Comparison of ENCODE assay signal across 25 cellular contexts in genomic region chr12:104502662-104503061, GRCh38. TPM values are rescaled to one million over a fixed set of nuclear protein-coding genes. Genes with fewer than 3 reads are reported as not detected.
DNase-seq lines count a peak whose midpoint lies in the region; ATAC-seq, FAIRE-seq and TF ChIP-seq lines count a peak whose summit lies in the region.
"Had no signal": no experiment of that assay in that cellular context is flagged by ENCODE, and none has a peak within 500 bp of the region (broad histone marks: within the 10 kb centered on the region; RNA-seq: fewer than 3 reads in every experiment).

No MANE protein-coding gene starts in this region.

- H3K4me3 ChIP-seq in IMR-90 (ENCODE audit: insufficient read depth, low read depth, low read length) = no peak overlapping the region
- H3K4me3 ChIP-seq in H1 (ENCODE audit: extremely low read depth in 1 of 4, insufficient read depth in 2 of 4, low read depth in 3 of 4, low read length in 4 of 4) = no peak overlapping the region
- H3K4me3 ChIP-seq in MM.1S (ENCODE audit: low read length) = no peak overlapping the region
- no peak overlapping the region for H3K4me3 ChIP-seq in lower leg skin (ENCODE audit: low read depth, poor library complexity, severe bottlenecking)
- H3K4me3 ChIP-seq: neural progenitor cell, smooth muscle cell, transverse colon had no signal

- POLR2A ChIA-PET in activated naive CD8-positive, alpha-beta T cell treated with anti-CD3 and anti-CD28 coated beads, Interleukin-2, amount 10 ng/mL, durations not matched to agents 7 days and 5 days (lab: Charles Lee) = interaction anchor here (0.7 to 1.6 kb wide), 3 partner anchors 29 to 44 kb away, joined by 3 to 4 read pairs (median 3); no protein-coding TSS in a partner anchor
- POLR2A ChIA-PET in IMR-90 (lab: Charles Lee; ENCODE audit: unreplicated experiment) (no interaction called here), H1 (lab: Charles Lee; ENCODE audit: partially characterized antibody) (no interaction called here)

- H4K91ac ChIP-seq in IMR-90 (ENCODE audit: insufficient read depth, low read depth, low read length) (no peak overlapping the region), H1 (replicated peaks; ENCODE audit: insufficient read length, low read length) (no peak overlapping the region)

- H3K27me3 ChIP-seq in IMR-90 (ENCODE audit: control insufficient read depth, insufficient read depth, low read length) = peaks cover 29% of the 10 kb centered on the region
- no peaks in the 10 kb centered on the region for H3K27me3 ChIP-seq in H1 (replicated peaks in 1 of 4; ENCODE audit: control insufficient read depth in 3 of 4, extremely low read depth in 1 of 4, insufficient read depth in 3 of 4, low read length in 3 of 4)
- H3K27me3 ChIP-seq in MM.1S (replicated peaks; ENCODE audit: insufficient read depth, low read length) = no peaks in the 10 kb centered on the region
- H3K27me3 ChIP-seq: neural progenitor cell, transverse colon had no signal

- H3K27ac ChIP-seq in IMR-90 (ENCODE audit: insufficient read depth, low read length) (no peak overlapping the region), H1 (ENCODE audit: low read depth, low read length) (no peak overlapping the region), MM.1S (ENCODE audit: low read length) (no peak overlapping the region)
- H3K27ac ChIP-seq: C4-2B, neural progenitor cell, parathyroid adenoma, transverse colon had no signal

- BruUV-seq in IMR-90 (replicated peaks; lab: Mats Ljungman, UMichigan) = no TSS peak

- H2BK15ac ChIP-seq in IMR-90 (ENCODE audit: low read depth, low read length) (no peak overlapping the region), H1 (ENCODE audit: low read length) (no peak overlapping the region)

- H3K18ac ChIP-seq in IMR-90 (ENCODE audit: low read depth, low read length) (no peak overlapping the region), H1 (ENCODE audit: extremely low read depth, low read length) (no peak overlapping the region)

- no peak overlapping the region for H4K8ac ChIP-seq in IMR-90 (ENCODE audit: low read depth in 2 of 2, low read length in 2 of 2)
- H4K8ac ChIP-seq in H1 (ENCODE audit: extremely low read depth, insufficient read depth, low read length) = no peak overlapping the region

- peak overlapping the region; percentile 50 for H3K4me3 Mint-ChIP-seq in activated naive CD8-positive, alpha-beta T cell treated with anti-CD3 and anti-CD28 coated beads, Interleukin-2, amount 10 ng/mL, durations not matched to agents 7 days and 5 days
- H3K4me3 Mint-ChIP-seq in activated naive CD8-positive, alpha-beta T cell treated with anti-CD3 and anti-CD28 coated beads for 36 hours = no peak overlapping the region
- no peak overlapping the region for H3K4me3 Mint-ChIP-seq in stimulated activated naive CD8-positive, alpha-beta T cell treated with anti-CD3 and anti-CD28 coated beads, Interleukin-15, amount 100 ng/mL, for 72 hours
- H3K4me3 Mint-ChIP-seq: neural progenitor cell, T-cell had no signal

- FAIRE-seq in H1 (lab: Jason Lieb, UNC) = no peak

- H2AK5ac ChIP-seq in IMR-90 (ENCODE audit: low read depth, low read length) = no peak overlapping the region
- no peak overlapping the region for H2AK5ac ChIP-seq in H1 (ENCODE audit: low read depth, low read length)

- H2BK20ac ChIP-seq in IMR-90 (ENCODE audit: low read depth, low read length) (no peak overlapping the region), H1 (ENCODE audit: low read length) (no peak overlapping the region)

- no peaks in the 10 kb centered on the region; the same call in 1 of the 2 replicates for H3K9me1 ChIP-seq in IMR-90 (ENCODE audit: insufficient read depth, low read length)

- H3K27ac Mint-ChIP-seq in activated naive CD8-positive, alpha-beta T cell treated with anti-CD3 and anti-CD28 coated beads, Interleukin-2, amount 10 ng/mL, durations not matched to agents 7 days and 5 days = no peak overlapping the region
- no peak overlapping the region for H3K27ac Mint-ChIP-seq in activated naive CD8-positive, alpha-beta T cell treated with anti-CD3 and anti-CD28 coated beads for 36 hours
- H3K27ac Mint-ChIP-seq in stimulated activated naive CD8-positive, alpha-beta T cell treated with anti-CD3 and anti-CD28 coated beads, Interleukin-15, amount 100 ng/mL, for 72 hours = peak overlapping the region; percentile 3 to 90
- H3K27ac Mint-ChIP-seq: neural progenitor cell, T-cell had no signal

- H3K4me1 Mint-ChIP-seq in activated naive CD8-positive, alpha-beta T cell treated with anti-CD3 and anti-CD28 coated beads, Interleukin-2, amount 10 ng/mL, durations not matched to agents 7 days and 5 days = peaks cover 63% of the 10 kb centered on the region
- peaks cover 60% of the 10 kb centered on the region for H3K4me1 Mint-ChIP-seq in activated naive CD8-positive, alpha-beta T cell treated with anti-CD3 and anti-CD28 coated beads for 36 hours
- peaks cover 87% of the 10 kb centered on the region for H3K4me1 Mint-ChIP-seq in stimulated activated naive CD8-positive, alpha-beta T cell treated with anti-CD3 and anti-CD28 coated beads, Interleukin-15, amount 100 ng/mL, for 72 hours

- no peak overlapping the region for H4K5ac ChIP-seq in IMR-90 (ENCODE audit: low read depth, low read length)
- no peak overlapping the region for H4K5ac ChIP-seq in H1 (ENCODE audit: insufficient read length, low read depth, low read length)

- no peak overlapping the region for H3K56ac ChIP-seq in IMR-90 (ENCODE audit: extremely low read depth, insufficient read depth, low read length)
- H3K56ac ChIP-seq in H1 (replicated peaks; ENCODE audit: insufficient read length, low read depth, low read length) = no peak overlapping the region

- no peak overlapping the region for H3K9ac ChIP-seq in IMR-90 (ENCODE audit: low read depth, low read length)
- H3K9ac ChIP-seq in H1 (replicated peaks in 1 of 4; ENCODE audit: extremely low read depth in 1 of 4, low read depth in 3 of 4, low read length in 3 of 4) = no peak overlapping the region
- no peak overlapping the region for H3K9ac ChIP-seq in MM.1S (ENCODE audit: low read length)
- H3K9ac ChIP-seq: neural progenitor cell, parathyroid adenoma had no signal

- H4K20me1 ChIP-seq in IMR-90 (ENCODE audit: insufficient read depth, low read length) (no peaks in the 10 kb centered on the region), H1 (replicated peaks in 1 of 2; ENCODE audit: control insufficient read depth in 1 of 2, insufficient read depth in 2 of 2, low read length in 2 of 2) (peaks cover 1 to 9% of the 10 kb centered on the region in 2 experiments), MM.1S (ENCODE audit: insufficient read depth, low read length) (no peaks in the 10 kb centered on the region)

- H2BK12ac ChIP-seq in H1 (ENCODE audit: low read depth, low read length) = no peak overlapping the region

- H3K27me3 Mint-ChIP-seq in activated naive CD8-positive, alpha-beta T cell treated with anti-CD3 and anti-CD28 coated beads, Interleukin-2, amount 10 ng/mL, durations not matched to agents 7 days and 5 days = no peaks in the 10 kb centered on the region
- peaks cover 4% of the 10 kb centered on the region for H3K27me3 Mint-ChIP-seq in activated naive CD8-positive, alpha-beta T cell treated with anti-CD3 and anti-CD28 coated beads for 36 hours
- no peaks in the 10 kb centered on the region for H3K27me3 Mint-ChIP-seq in stimulated activated naive CD8-positive, alpha-beta T cell treated with anti-CD3 and anti-CD28 coated beads, Interleukin-15, amount 100 ng/mL, for 72 hours
- H3K27me3 Mint-ChIP-seq: T-cell had no signal

- H3F3A ChIP-seq in MM.1S (ENCODE audit: insufficient read depth, low read length) = no peaks in the 10 kb centered on the region

- no peak overlapping the region for H3K23ac ChIP-seq in IMR-90 (ENCODE audit: low read depth, low read length)
- H3K23ac ChIP-seq in H1 (ENCODE audit: insufficient read length) = no peak overlapping the region

- no peak overlapping the region for H3K4me2 ChIP-seq in IMR-90 (ENCODE audit: low read depth, low read length)
- H3K4me2 ChIP-seq in H1 (ENCODE audit: insufficient read depth in 1 of 2, low read depth in 2 of 2, low read length in 2 of 2) = no peak overlapping the region
- no peak overlapping the region for H3K4me2 ChIP-seq in MM.1S (ENCODE audit: low read depth, low read length)
- H3K4me2 ChIP-seq: neural progenitor cell, smooth muscle cell had no signal

- in situ Hi-C loops in IMR-90 (cut with MboI; ENCODE audit: low sequenced_read_pairs) = no loop called here

- H3K9me3 ChIP-seq in IMR-90 (ENCODE audit: control insufficient read depth, insufficient read depth, low read length) (peaks cover 2% of the 10 kb centered on the region; the same call in 1 of the 2 replicates), H1 (ENCODE audit: insufficient read depth in 2 of 2, low read depth in 1 of 2, low read length in 1 of 2) (no peaks in the 10 kb centered on the region), MM.1S (replicated peaks; ENCODE audit: insufficient read depth, low read length) (no peaks in the 10 kb centered on the region)
- H3K9me3 ChIP-seq: transverse colon had no signal

- CTCF ChIA-PET in IMR-90 (lab: Yijun Ruan, JAX) = no interaction called here
- CTCF ChIA-PET in H1 (lab: Charles Lee; ENCODE audit: partially characterized antibody) = interaction anchor here (0.9 to 1.5 kb wide), 2 partner anchors 25 to 69 kb away, joined by 3 to 4 read pairs; no protein-coding TSS in a partner anchor

- no peaks in the 10 kb centered on the region for H3K36me3 ChIP-seq in IMR-90 (ENCODE audit: control insufficient read depth, insufficient read depth, low read length)
- no peaks in the 10 kb centered on the region for H3K36me3 ChIP-seq in H1 (ENCODE audit: control insufficient read depth in 2 of 4, insufficient read depth in 4 of 4, low read length in 3 of 4)
- H3K36me3 ChIP-seq in MM.1S (replicated peaks; ENCODE audit: insufficient read depth, low read length) = no peaks in the 10 kb centered on the region
- H3K36me3 ChIP-seq: neural progenitor cell, transverse colon had no signal

- WGBS in IMR-90 (ENCODE audit: extremely low coverage in 2 of 2, insufficient read length in 1 of 2), 2 experiments = 72% methylated on average over 2 of the region's 5 CpGs; no CpG with 5 or more reads in 1 of the 2 experiments
- 70% methylated on average over 5 of the region's 5 CpGs; no CpG with 5 or more reads in 1 of the 2 experiments for WGBS in H1 (ENCODE audit: extremely low coverage in 1 of 2, insufficient coverage in 1 of 2, insufficient read length in 1 of 2, insufficient replicate concordance in 2 of 2, low coverage in 1 of 2, low lambda C conversion rate in 2 of 2, missing lambda C conversion rate in 1 of 2), 2 experiments
- 81 to 89% methylated on average over 5 of the region's 5 CpGs for WGBS in lower leg skin, 2 donors

- no peak overlapping the region for H2AK9ac ChIP-seq in IMR-90 (replicated peaks; ENCODE audit: low read depth, low read length, poor library complexity)

- dilution Hi-C loops in IMR-90 (cut with HindIII; ENCODE audit: low sequenced_read_pairs, unreplicated experiment) = no loop called here

- H2AFZ ChIP-seq in IMR-90 (replicated peaks; ENCODE audit: low read length, poor library complexity) (no peak overlapping the region), H1 (ENCODE audit: low read length) (no peak overlapping the region), MM.1S (ENCODE audit: low read length) (no peak overlapping the region)
- H2AFZ ChIP-seq: neural progenitor cell, parathyroid adenoma had no signal

- TF ChIP-seq POLR2A in IMR-90 (IDR thresholded peaks at IDR 0.05; ENCODE audit: low read depth, low read length) (no peak), H1 (IDR thresholded peaks at IDR 0.05; ENCODE audit: control extremely low read depth in 1 of 2, low read depth in 2 of 2, low read length in 2 of 2) (no peak), lower leg skin (IDR thresholded peaks at IDR 0.05) (no peak)

- H2BK5ac ChIP-seq in IMR-90 (ENCODE audit: low read depth, low read length, poor library complexity, severe bottlenecking) = no peak overlapping the region
- H2BK5ac ChIP-seq in H1 (ENCODE audit: low read depth, low read length) = no peak overlapping the region

- intact Hi-C loops in IMR-90 (cut with micrococcal nuclease) (no loop called here), lower leg skin (cut with DNase I; ENCODE audit: low total_unique reads) (no loop called here)

- TF ChIP-seq EP300 in H1 (IDR thresholded peaks at IDR 0.05; ENCODE audit: borderline replicate concordance in 1 of 2, low read depth in 2 of 2, low read length in 2 of 2) = no peak

- no peaks in the 10 kb centered on the region for H3K23me2 ChIP-seq in H1 (ENCODE audit: low read depth, low read length)

- TF ChIP-seq RAD21 in IMR-90 (IDR thresholded peaks at IDR 0.05; ENCODE audit: low read length) (no peak), H1 (IDR thresholded peaks at IDR 0.05 in 1 of 2, conservative IDR thresholded peaks at IDR 0.05 in 1 of 2; ENCODE audit: low read depth in 2 of 2, low read length in 2 of 2) (no peak)

- H3K14ac ChIP-seq in IMR-90 (replicated peaks; ENCODE audit: low read depth, low read length) (no peak overlapping the region), H1 (ENCODE audit: insufficient read length) (no peak overlapping the region)

- peaks cover 37% of the 10 kb centered on the region for H3K36me3 Mint-ChIP-seq in activated naive CD8-positive, alpha-beta T cell treated with anti-CD3 and anti-CD28 coated beads, Interleukin-2, amount 10 ng/mL, durations not matched to agents 7 days and 5 days
- peaks cover 3% of the 10 kb centered on the region for H3K36me3 Mint-ChIP-seq in activated naive CD8-positive, alpha-beta T cell treated with anti-CD3 and anti-CD28 coated beads for 36 hours

- TF ChIP-seq CTCF in IMR-90 (conservative IDR thresholded peaks at IDR 0.05; ENCODE audit: low read depth, low read length) (no peak), H1 (IDR thresholded peaks at IDR 0.05; ENCODE audit: control extremely low read depth in 1 of 3, insufficient read depth in 1 of 3, low read depth in 1 of 3, low read length in 3 of 3) (no peak), MM.1S (IDR thresholded peaks at IDR 0.05; ENCODE audit: low read length) (no peak), lower leg skin (IDR thresholded peaks at IDR 0.05) (no peak)

- H2BK120ac ChIP-seq in IMR-90 (ENCODE audit: low read depth, low read length) (no peak overlapping the region), H1 (replicated peaks; ENCODE audit: low read depth, low read length) (no peak overlapping the region)

- H3K79me1 ChIP-seq in IMR-90 (ENCODE audit: low read depth in 1 of 2, low read length in 2 of 2) (no peaks in the 10 kb centered on the region), H1 (ENCODE audit: low read depth, low read length) (no peaks in the 10 kb centered on the region)

- no peaks in the 10 kb centered on the region for H3K9me2 ChIP-seq in MM.1S (replicated peaks; ENCODE audit: insufficient read depth, low read length)

- DNase-seq in activated naive CD8-positive, alpha-beta T cell treated with anti-CD3 and anti-CD28 coated beads, Interleukin-2, amount 10 ng/mL, durations not matched to agents 7 days and 5 days = no peak
- DNase-seq in activated naive CD8-positive, alpha-beta T cell treated with anti-CD3 and anti-CD28 coated beads for 36 hours = no peak
- DNase-seq in IMR-90 = no peak
- DNase-seq in H1 (ENCODE audit: low read depth in 1 of 2, low spot score in 2 of 2) = no peak
- DNase-seq in stimulated activated naive CD8-positive, alpha-beta T cell treated with anti-CD3 and anti-CD28 coated beads, Interleukin-15, amount 100 ng/mL, for 72 hours = no peak
- DNase-seq in MM.1S = no peak
- DNase-seq in lower leg skin (ENCODE audit: low spot score in 2 of 2) = no peak
- DNase-seq: activated gamma-delta T cell; activated T-cell treated with anti-CD3 and anti-CD28 coated beads, Interleukin-2, amount 50 U/mL, for 1 hour; HCEC 1CT; hypothalamus; left cardiac atrium; mammary epithelial cell; NCI-H1048; NCI-H2107; NCI-H345; NCI-H774; stimulated activated CD4-positive, alpha-beta T cell treated with anti-CD3 and anti-CD28 coated beads, Interleukin-1b, Interleukin-23, amount 100 ng/mL, for 48 hours; T-cell; transverse colon had no signal

- peaks cover 1% of the 10 kb centered on the region for H3K9me3 Mint-ChIP-seq in activated naive CD8-positive, alpha-beta T cell treated with anti-CD3 and anti-CD28 coated beads, Interleukin-2, amount 10 ng/mL, durations not matched to agents 7 days and 5 days
- H3K9me3 Mint-ChIP-seq in activated naive CD8-positive, alpha-beta T cell treated with anti-CD3 and anti-CD28 coated beads for 36 hours = no peaks in the 10 kb centered on the region
- H3K9me3 Mint-ChIP-seq in stimulated activated naive CD8-positive, alpha-beta T cell treated with anti-CD3 and anti-CD28 coated beads, Interleukin-15, amount 100 ng/mL, for 72 hours = peaks cover 0 to 2% of the 10 kb centered on the region in 2 donors
- H3K9me3 Mint-ChIP-seq: neural progenitor cell, T-cell had no signal

- H3K79me2 ChIP-seq in H1 (ENCODE audit: control insufficient read depth in 1 of 2, insufficient read depth in 2 of 2, low read length in 2 of 2) = no peaks in the 10 kb centered on the region
- H3K79me2 ChIP-seq in MM.1S (ENCODE audit: low read length) = peaks cover 57% of the 10 kb centered on the region
- H3K79me2 ChIP-seq: parathyroid adenoma had no signal

- no peaks in the 10 kb centered on the region for H3K4me1 ChIP-seq in IMR-90 (ENCODE audit: control insufficient read depth, insufficient read depth, low read length)
- H3K4me1 ChIP-seq in H1 (replicated peaks in 1 of 4; ENCODE audit: control insufficient read depth in 3 of 4, insufficient read depth in 4 of 4, low read length in 3 of 4) = peaks cover 7 to 21% (median 13%) of the 10 kb centered on the region in 4 experiments; a peak in 6 of 7 replicates
- H3K4me1 ChIP-seq in MM.1S (ENCODE audit: low read length) = no peaks in the 10 kb centered on the region
- H3K4me1 ChIP-seq: parathyroid adenoma had no signal

- ATAC-seq in activated naive CD8-positive, alpha-beta T cell treated with anti-CD3 and anti-CD28 coated beads, Interleukin-2, amount 10 ng/mL, durations not matched to agents 7 days and 5 days (ENCODE audit: low read depth) = no peak
- no peak for ATAC-seq in IMR-90 (ENCODE audit: low read depth)
- ATAC-seq in stimulated activated naive CD8-positive, alpha-beta T cell treated with anti-CD3 and anti-CD28 coated beads, Interleukin-15, amount 100 ng/mL, for 72 hours = no peak
- ATAC-seq: activated CD4-positive, CD25-positive, alpha-beta regulatory T cell treated with anti-CD3 and anti-CD28 coated beads, Interleukin-2, amount 50 U/mL, for 24 hours; left cardiac atrium; T-cell had no signal

- H3K4ac ChIP-seq in IMR-90 (ENCODE audit: low read depth, low read length) (no peak overlapping the region), H1 (replicated peaks; ENCODE audit: insufficient read length, low read depth, low read length) (no peak overlapping the region)

RNA-seq across cellular contexts. Expression of gene CHST11, which starts 45.9 kb away (rescaled TPM):
- total RNA-seq in activated naive CD8-positive, alpha-beta T cell treated with anti-CD3 and anti-CD28 coated beads, Interleukin-2, amount 10 ng/mL, durations not matched to agents 7 days and 5 days = 10 to 100 TPM; 64.9 to 72.9 TPM
- 10 to 100 TPM; 19.1 to 21.9 TPM for total RNA-seq in activated naive CD8-positive, alpha-beta T cell treated with anti-CD3 and anti-CD28 coated beads for 36 hours
- total RNA-seq in IMR-90 (2012; rRNA removed) = 1.4 TPM in 2 replicates
- 2.7 and 4.3 TPM in 2 replicates for polyA plus RNA-seq in IMR-90 (2012; rRNA removed)
- 2.5 and 2.8 TPM in 2 replicates for polyA plus RNA-seq in IMR-90 (2012; cell fraction: cytosol; rRNA removed)
- polyA plus RNA-seq in IMR-90 (2012; cell fraction: nucleus; rRNA removed; ENCODE audit: low replicate concordance) = 0.69 and 1.6 TPM in 2 replicates
- total RNA-seq in H1 (2021; fragmentation: NEBNext Ultra II Directional; extraction: Animal tissue kit (Norgen Biotek cat#: 25700)) = 14.4 and 15.5 TPM in 2 replicates
- 20.8 and 22.7 TPM in 2 replicates for polyA plus RNA-seq in H1 (2011; rRNA removed)
- polyA plus RNA-seq in H1 (2011; cell fraction: cytosol; rRNA removed) = 22.9 TPM
- polyA plus RNA-seq in H1 (2011; cell fraction: nucleus; rRNA removed) = 22.8 TPM
- polyA plus RNA-seq in H1 (2012, experiment 1 of 2) = 9.2 to 10.4 TPM (median 10.0 TPM) in 4 replicates
- polyA plus RNA-seq in H1 (2012, experiment 2 of 2) = 3.5 TPM
- 8.5 TPM for polyA plus RNA-seq in H1 (2013, experiment 1 of 2)
- 9.3 TPM for polyA plus RNA-seq in H1 (2013, experiment 2 of 2)
- 8.6 and 8.9 TPM in 2 replicates for polyA minus RNA-seq in H1 (2011; rRNA and poly(A)+ RNA removed)
- polyA minus RNA-seq in H1 (2011; cell fraction: cytosol; rRNA and poly(A)+ RNA removed) = 11.2 TPM
- 19.0 TPM for polyA minus RNA-seq in H1 (2011; cell fraction: nucleus; rRNA and poly(A)+ RNA removed)
- total RNA-seq in lower leg skin = 1 to 10 TPM; 2.1 to 7.3 (median 4.9) TPM

Comparison
In these comparisons a context has a peak if more than half of its experiments do, and no peak if none do; other contexts are left out.
1. H3K27ac Mint-ChIP-seq: peak in stimulated activated naive CD8-positive, alpha-beta T cell treated with anti-CD3 and anti-CD28 coated beads, Interleukin-15, amount 100 ng/mL, for 72 hours (2 of 2); none in activated naive CD8-positive, alpha-beta T cell treated with anti-CD3 and anti-CD28 coated beads, Interleukin-2, amount 10 ng/mL, durations not matched to agents 7 days and 5 days (single experiment) and activated naive CD8-positive, alpha-beta T cell treated with anti-CD3 and anti-CD28 coated beads for 36 hours (single experiment).